ENCODE assay signal across 9 cellular contexts in the genomic region with DNA sequence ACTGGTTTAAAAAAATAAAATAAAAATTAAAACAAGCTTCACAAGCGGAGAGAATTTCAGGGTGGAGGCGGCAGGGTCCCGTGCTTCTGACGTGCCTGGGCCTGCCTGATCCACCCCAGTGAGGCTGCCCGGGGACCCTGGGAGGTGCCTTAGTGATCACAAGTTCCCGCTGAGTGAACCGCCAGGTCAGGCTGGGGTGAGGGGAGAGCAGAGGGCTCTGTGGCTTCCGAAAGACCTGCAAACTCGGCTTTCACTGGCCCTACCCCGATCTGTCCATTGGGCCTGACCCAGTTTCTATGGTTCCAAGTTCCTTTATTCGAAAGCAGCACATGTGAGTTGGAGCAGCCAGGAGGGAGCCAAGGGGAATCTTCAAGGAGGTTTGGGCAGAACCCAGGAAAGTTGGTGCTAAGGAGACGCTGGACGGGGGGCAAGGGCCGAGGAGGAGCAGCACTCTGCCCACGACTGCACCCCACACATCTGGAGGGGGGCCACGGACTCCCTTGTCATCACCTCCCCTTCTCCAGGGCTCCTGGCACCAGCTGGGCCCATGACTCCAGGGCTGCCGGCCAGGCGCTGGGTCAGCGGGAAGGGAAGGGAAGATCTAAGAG. TPM values are rescaled to one million over a fixed set of nuclear protein-coding genes. Genes with fewer than 3 reads are reported as not detected.
DNase-seq lines count a peak whose midpoint lies in the region; ATAC-seq, FAIRE-seq and TF ChIP-seq lines count a peak whose summit lies in the region.
"Had no signal": no experiment of that assay in that cellular context is flagged by ENCODE, and none has a peak within 500 bp of the region (broad histone marks: within the 10 kb centered on the region; RNA-seq: fewer than 3 reads in every experiment).

No MANE protein-coding gene starts in this region.

- 48% methylated on average over 19 of the region's 19 CpGs for WGBS in HepG2 (ENCODE audit: low lambda C conversion rate)
- WGBS in stomach, 5 donors, result 53 to 66% (median 59%) methylated on average over 14 to 19 of the region's 19 CpGs

- DNase-seq in HepG2 (ENCODE audit: low spot score) (no peak), stomach (peak; percentile 38), mesenteric fat pad (ENCODE audit: low spot score) (no peak)
- DNase-seq in activated CD4-positive, alpha-beta T cell treated with anti-CD3 and anti-CD28 coated beads for 4 hours, result no peak
- no peak for DNase-seq in activated T-cell treated with anti-CD3 and anti-CD28 coated beads, Interleukin-2, amount 50 U/mL, for 1 hour

- H3K4me1 ChIP-seq in HUES48 (ENCODE audit: control insufficient read depth, insufficient read depth, low read length) (peaks cover 25% of the 10 kb centered on the region), HepG2 (ENCODE audit: insufficient read depth, low read length) (peaks cover 33% of the 10 kb centered on the region), stomach (peaks cover 65 to 92% (median 74%) of the 10 kb centered on the region in 4 donors)

- in situ Hi-C loops in HepG2 (cut with HindIII; ENCODE audit: extremely low pct_ligation_motif_present, low pct_unique_long_range_greater_than_20kb), result loop anchor here (5.0 kb wide), 1 partner anchor 292 kb away; no protein-coding TSS in a partner anchor

- POLR2A ChIA-PET in HepG2 (lab: Yijun Ruan, JAX), result interaction anchor here (0.8 to 1.9 kb wide), 5 partner anchors 12 to 83 kb away, joined by 3 to 5 read pairs (median 3); a partner anchor contains a TSS

- CTCF ChIA-PET in HepG2 (lab: Yijun Ruan, JAX; ENCODE audit: low intra/inter-chr PET ratio, low total read pairs), result interaction anchor here (1.5 to 1.9 kb wide), 2 partner anchors 72 to 292 kb away, joined by 6 to 11 read pairs; no protein-coding TSS in a partner anchor

- H3K27ac Mint-ChIP-seq in dendritic cell treated with granulocyte-macrophage colony-stimulating factor and Interleukin-4, amounts not matched to agents 40 ng/mL and 50 ng/mL, for 4 days, result peak overlapping the region; percentile 89

- no peak overlapping the region for H3K4me2 ChIP-seq in HepG2 (ENCODE audit: low read depth, low read length)

- TF ChIP-seq POLR2A in HepG2 (IDR thresholded peaks at IDR 0.05; ENCODE audit: insufficient read depth in 1 of 2, low read depth in 2 of 2, low read length in 2 of 2), result no peak
- no peak for TF ChIP-seq POLR2A in stomach (IDR thresholded peaks at IDR 0.05)

- H3K4me3 ChIP-seq in HUES48 (ENCODE audit: low read depth, low read length) (no peak overlapping the region), HepG2 (replicated peaks in 1 of 3; ENCODE audit: insufficient read depth in 1 of 3, low read depth in 2 of 3, low read length in 3 of 3) (no peak overlapping the region), stomach (no peak overlapping the region)

- H3K36me3 ChIP-seq in HUES48 (ENCODE audit: control insufficient read depth, insufficient read depth, low read length) (peaks cover 26% of the 10 kb centered on the region), HepG2 (replicated peaks in 1 of 2; ENCODE audit: control insufficient read depth in 1 of 2, insufficient read depth in 2 of 2, low read length in 2 of 2) (no peaks in the 10 kb centered on the region), stomach (peaks cover 28 to 29% (median 28%) of the 10 kb centered on the region in 4 donors)

- peaks cover 29% of the 10 kb centered on the region for H3K36me3 Mint-ChIP-seq in dendritic cell treated with granulocyte-macrophage colony-stimulating factor and Interleukin-4, amounts not matched to agents 40 ng/mL and 50 ng/mL, for 4 days (ENCODE audit: low read depth)

- no peaks in the 10 kb centered on the region for H3K27me3 Mint-ChIP-seq in dendritic cell treated with granulocyte-macrophage colony-stimulating factor and Interleukin-4, amounts not matched to agents 40 ng/mL and 50 ng/mL, for 4 days

- H3K4me1 Mint-ChIP-seq in dendritic cell treated with granulocyte-macrophage colony-stimulating factor and Interleukin-4, amounts not matched to agents 40 ng/mL and 50 ng/mL, for 4 days (ENCODE audit: low read depth), result peaks cover 85% of the 10 kb centered on the region

- H3K9ac ChIP-seq in HUES48 (ENCODE audit: low read depth, low read length) (peak overlapping the region; percentile 31; the same call in 1 of the 2 replicates), HepG2 (ENCODE audit: insufficient read depth, low read depth, low read length) (no peak overlapping the region)

- TF ChIP-seq RAD21 in HepG2 (CRISPR knock-in tag; IDR thresholded peaks at IDR 0.05), result no peak

- H3K27ac ChIP-seq in HUES48 (ENCODE audit: low read depth, low read length) (no peak overlapping the region), HepG2 (ENCODE audit: extremely low read length, insufficient read depth, low read length) (no peak overlapping the region), stomach (peak overlapping the region; percentile 66 to 90 (median 88))

- H3K79me2 ChIP-seq in HepG2 (ENCODE audit: insufficient read depth, low read length), result no peaks in the 10 kb centered on the region

- H3K9me3 Mint-ChIP-seq in dendritic cell treated with granulocyte-macrophage colony-stimulating factor and Interleukin-4, amounts not matched to agents 40 ng/mL and 50 ng/mL, for 4 days, result no peaks in the 10 kb centered on the region
- H3K9me3 Mint-ChIP-seq: central memory CD8-positive, alpha-beta T cell had no signal

- intact Hi-C loops in dendritic cell treated with granulocyte-macrophage colony-stimulating factor and Interleukin-4, amounts not matched to agents 40 ng/mL and 50 ng/mL, for 4 days (cut with micrococcal nuclease), result no loop called here
- intact Hi-C loops in HepG2 (cut with micrococcal nuclease; ENCODE audit: unreplicated experiment) (no loop called here), stomach (cut with DNase I; ENCODE audit: low total_unique reads) (loop anchor here (10.0 kb wide), 1 partner anchor 295 kb away; no protein-coding TSS in a partner anchor)

- TF ChIP-seq CTCF in HepG2 (CRISPR knock-in tag; IDR thresholded peaks at IDR 0.05) (no peak), stomach (IDR thresholded peaks at IDR 0.05) (no peak)

- no peak overlapping the region for H3K4me3 Mint-ChIP-seq in dendritic cell treated with granulocyte-macrophage colony-stimulating factor and Interleukin-4, amounts not matched to agents 40 ng/mL and 50 ng/mL, for 4 days
- H3K4me3 Mint-ChIP-seq: central memory CD8-positive, alpha-beta T cell had no signal

- H2AFZ ChIP-seq in HepG2 (ENCODE audit: low read length), result no peak overlapping the region

- TF ChIP-seq EP300 in HepG2 (IDR thresholded peaks at IDR 0.05; ENCODE audit: low read depth in 2 of 2, low read length in 2 of 2) (no peak), HepG2 (CRISPR knock-in tag; IDR thresholded peaks at IDR 0.05; ENCODE audit: borderline replicate concordance) (no peak), stomach (IDR thresholded peaks at IDR 0.05) (no peak)

- ATAC-seq in HepG2, result no peak
- ATAC-seq in HG03571 (IDR thresholded peaks at IDR 0.05; ENCODE audit: unreplicated experiment), result no peak

- H3K27me3 ChIP-seq in HUES48 (ENCODE audit: control insufficient read depth, insufficient read depth, low read length), result no peaks in the 10 kb centered on the region
- H3K27me3 ChIP-seq in HepG2 (ENCODE audit: control insufficient read depth in 1 of 2, insufficient read depth in 2 of 2, low read length in 2 of 2), result peaks cover 7 to 45% of the 10 kb centered on the region in 2 experiments; a peak in 4 of 5 replicates
- H3K27me3 ChIP-seq in stomach, result no peaks in the 10 kb centered on the region

- no TSS peak for BruUV-seq in HepG2 (replicated peaks; lab: Mats Ljungman, UMichigan)

- H3K9me3 ChIP-seq in HUES48 (ENCODE audit: control insufficient read depth, insufficient read depth, low read length) (no peaks in the 10 kb centered on the region), HepG2 (ENCODE audit: low read length) (no peaks in the 10 kb centered on the region), stomach (no peaks in the 10 kb centered on the region)

- no peak for FAIRE-seq in HepG2 (lab: Jason Lieb, UNC)

- no peaks in the 10 kb centered on the region for H4K20me1 ChIP-seq in HepG2 (ENCODE audit: insufficient read depth, low read length)

RNA-seq across cellular contexts. Expression of a gene that starts 12.9 kb away (rescaled TPM):
- total RNA-seq in HepG2 (2016; rRNA removed; fragmentation: Illumina TruSeq; extraction: Trizol) (1.6 and 5.2 TPM in 2 replicates), stomach (100 to 1,000 TPM in 1 of 5 donors, 10 to 100 TPM in 4; 20.5 to 104 (median 46.7) TPM), mesenteric fat pad (273 TPM)
- 0.20 and 0.44 TPM in 2 replicates for total RNA-seq in HepG2 (2016; cell fraction: cytosol; rRNA removed; fragmentation: Illumina TruSeq; extraction: Trizol; ENCODE audit: low read depth)
- 2.1 and 5.2 TPM in 2 replicates for total RNA-seq in HepG2 (2016; cell fraction: insoluble cytoplasmic fraction; rRNA removed; fragmentation: Illumina TruSeq; extraction: Trizol)
- total RNA-seq in HepG2 (2016; cell fraction: membrane; rRNA removed; fragmentation: Illumina TruSeq; extraction: Trizol), result 0.71 and 0.79 TPM in 2 replicates
- 4.6 and 5.5 TPM in 2 replicates for total RNA-seq in HepG2 (2016; cell fraction: nucleus; rRNA removed; fragmentation: Illumina TruSeq; extraction: Trizol)
- polyA plus RNA-seq in HepG2 (2011; rRNA removed) (9.8 and 11.3 TPM in 2 replicates), stomach (10 to 100 TPM; 14.7 to 59.1 (median 29.6) TPM)
- 5.8 and 6.5 TPM in 2 replicates for polyA plus RNA-seq in HepG2 (2011; cell fraction: cytosol; rRNA removed)
- polyA plus RNA-seq in HepG2 (2011; cell fraction: nucleus; rRNA removed), result 25.6 and 29.7 TPM in 2 replicates
- polyA plus RNA-seq in HepG2 (2012), result 4.8 and 11.1 TPM in 2 replicates
- 0.14 and 0.26 TPM in 2 replicates for polyA plus RNA-seq in HepG2 (2016; cell fraction: cytosol; fragmentation: Illumina TruSeq; extraction: Trizol; ENCODE audit: low read depth)
- 1.7 and 2.1 TPM in 2 replicates for polyA plus RNA-seq in HepG2 (2016; cell fraction: insoluble cytoplasmic fraction; fragmentation: Illumina TruSeq; extraction: Trizol; ENCODE audit: low read depth)
- 0.27 and 0.44 TPM in 2 replicates for polyA plus RNA-seq in HepG2 (2016; cell fraction: membrane; fragmentation: Illumina TruSeq; extraction: Trizol; ENCODE audit: low read depth)
- 9.4 and 10.2 TPM in 2 replicates for polyA plus RNA-seq in HepG2 (2016; cell fraction: nucleus; fragmentation: Illumina TruSeq; extraction: Trizol; ENCODE audit: insufficient read depth, low read depth)
- 1.4 and 12.3 TPM in 2 replicates for polyA minus RNA-seq in HepG2 (2011; rRNA and poly(A)+ RNA removed; ENCODE audit: low replicate concordance)
- 2.5 and 3.8 TPM in 2 replicates for polyA minus RNA-seq in HepG2 (2011; cell fraction: cytosol; rRNA and poly(A)+ RNA removed)
- polyA minus RNA-seq in HepG2 (2011; cell fraction: nucleus; rRNA and poly(A)+ RNA removed), result 4.5 and 4.8 TPM in 2 replicates

RNA-seq across cellular contexts. Expression of a gene that starts 19.6 kb away (rescaled TPM):
- 329 and 420 TPM in 2 replicates for total RNA-seq in HepG2 (2016; rRNA removed; fragmentation: Illumina TruSeq; extraction: Trizol)
- total RNA-seq in HepG2 (2016; cell fraction: cytosol; rRNA removed; fragmentation: Illumina TruSeq; extraction: Trizol; ENCODE audit: low read depth), result 142 and 155 TPM in 2 replicates
- total RNA-seq in HepG2 (2016; cell fraction: insoluble cytoplasmic fraction; rRNA removed; fragmentation: Illumina TruSeq; extraction: Trizol), result 341 and 464 TPM in 2 replicates
- 156 and 160 TPM in 2 replicates for total RNA-seq in HepG2 (2016; cell fraction: membrane; rRNA removed; fragmentation: Illumina TruSeq; extraction: Trizol)
- 109 and 136 TPM in 2 replicates for total RNA-seq in HepG2 (2016; cell fraction: nucleus; rRNA removed; fragmentation: Illumina TruSeq; extraction: Trizol)
- polyA plus RNA-seq in HepG2 (2011; rRNA removed), result 118 and 123 TPM in 2 replicates
- polyA plus RNA-seq in HepG2 (2011; cell fraction: cytosol; rRNA removed), result 96.8 and 121 TPM in 2 replicates
- polyA plus RNA-seq in HepG2 (2011; cell fraction: nucleus; rRNA removed), result 57.8 and 65.3 TPM in 2 replicates
- 191 and 236 TPM in 2 replicates for polyA plus RNA-seq in HepG2 (2012)
- 177 and 226 TPM in 2 replicates for polyA plus RNA-seq in HepG2 (2016; cell fraction: cytosol; fragmentation: Illumina TruSeq; extraction: Trizol; ENCODE audit: low read depth)
- polyA plus RNA-seq in HepG2 (2016; cell fraction: insoluble cytoplasmic fraction; fragmentation: Illumina TruSeq; extraction: Trizol; ENCODE audit: low read depth), result 443 and 518 TPM in 2 replicates
- polyA plus RNA-seq in HepG2 (2016; cell fraction: membrane; fragmentation: Illumina TruSeq; extraction: Trizol; ENCODE audit: low read depth), result 154 and 175 TPM in 2 replicates
- 256 and 271 TPM in 2 replicates for polyA plus RNA-seq in HepG2 (2016; cell fraction: nucleus; fragmentation: Illumina TruSeq; extraction: Trizol; ENCODE audit: insufficient read depth, low read depth)
- polyA minus RNA-seq in HepG2 (2011; rRNA and poly(A)+ RNA removed; ENCODE audit: low replicate concordance), result 17.7 and 30.4 TPM in 2 replicates
- polyA minus RNA-seq in HepG2 (2011; cell fraction: cytosol; rRNA and poly(A)+ RNA removed), result 72.9 and 76.8 TPM in 2 replicates
- 33.7 and 36.6 TPM in 2 replicates for polyA minus RNA-seq in HepG2 (2011; cell fraction: nucleus; rRNA and poly(A)+ RNA removed)
- total RNA-seq in stomach, result 100 to 1,000 TPM in 2 of 5 donors, 10 to 100 TPM in 2, not detected in 1; 25.2 to 194 (median 110) TPM
- 100 to 1,000 TPM; 134 to 181 (median 156) TPM for polyA plus RNA-seq in stomach
- 54.0 TPM for total RNA-seq in mesenteric fat pad

RNA-seq across cellular contexts. Expression of a gene that starts 22.2 kb away (rescaled TPM):
- total RNA-seq in HepG2 (2016; rRNA removed; fragmentation: Illumina TruSeq; extraction: Trizol) (8.6 and 16.9 TPM in 2 replicates), stomach (100 to 1,000 TPM in 3 of 5 donors, 10 to 100 TPM in 2; 37.1 to 277 (median 112) TPM), mesenteric fat pad (113 TPM)
- 4.6 and 5.4 TPM in 2 replicates for total RNA-seq in HepG2 (2016; cell fraction: cytosol; rRNA removed; fragmentation: Illumina TruSeq; extraction: Trizol; ENCODE audit: low read depth)
- total RNA-seq in HepG2 (2016; cell fraction: insoluble cytoplasmic fraction; rRNA removed; fragmentation: Illumina TruSeq; extraction: Trizol), result 8.2 and 17.2 TPM in 2 replicates
- 13.8 and 15.6 TPM in 2 replicates for total RNA-seq in HepG2 (2016; cell fraction: membrane; rRNA removed; fragmentation: Illumina TruSeq; extraction: Trizol)
- total RNA-seq in HepG2 (2016; cell fraction: nucleus; rRNA removed; fragmentation: Illumina TruSeq; extraction: Trizol), result 15.9 and 21.6 TPM in 2 replicates
- polyA plus RNA-seq in HepG2 (2011; rRNA removed) (45.2 and 80.6 TPM in 2 replicates), stomach (10 to 100 TPM; 25.1 to 47.3 (median 26.9) TPM)
- polyA plus RNA-seq in HepG2 (2011; cell fraction: cytosol; rRNA removed), result 49.4 and 54.8 TPM in 2 replicates
- polyA plus RNA-seq in HepG2 (2011; cell fraction: nucleus; rRNA removed), result 70.7 and 85.9 TPM in 2 replicates
- 45.8 and 84.6 TPM in 2 replicates for polyA plus RNA-seq in HepG2 (2012)
- polyA plus RNA-seq in HepG2 (2016; cell fraction: cytosol; fragmentation: Illumina TruSeq; extraction: Trizol; ENCODE audit: low read depth), result 6.5 and 7.4 TPM in 2 replicates
- polyA plus RNA-seq in HepG2 (2016; cell fraction: insoluble cytoplasmic fraction; fragmentation: Illumina TruSeq; extraction: Trizol; ENCODE audit: low read depth), result 8.2 and 10.9 TPM in 2 replicates
- 11.6 and 13.0 TPM in 2 replicates for polyA plus RNA-seq in HepG2 (2016; cell fraction: membrane; fragmentation: Illumina TruSeq; extraction: Trizol; ENCODE audit: low read depth)
- polyA plus RNA-seq in HepG2 (2016; cell fraction: nucleus; fragmentation: Illumina TruSeq; extraction: Trizol; ENCODE audit: insufficient read depth, low read depth), result 22.9 and 23.5 TPM in 2 replicates
- polyA minus RNA-seq in HepG2 (2011; rRNA and poly(A)+ RNA removed; ENCODE audit: low replicate concordance), result 73.0 and 241 TPM in 2 replicates
- 55.0 and 77.3 TPM in 2 replicates for polyA minus RNA-seq in HepG2 (2011; cell fraction: cytosol; rRNA and poly(A)+ RNA removed)
- polyA minus RNA-seq in HepG2 (2011; cell fraction: nucleus; rRNA and poly(A)+ RNA removed), result 23.4 and 37.7 TPM in 2 replicates

RNA-seq across cellular contexts. Expression of a gene that starts 33.7 kb away (rescaled TPM):
- not detected in 2 replicates for total RNA-seq in HepG2 (2016; rRNA removed; fragmentation: Illumina TruSeq; extraction: Trizol)
- total RNA-seq in HepG2 (2016; cell fraction: cytosol; rRNA removed; fragmentation: Illumina TruSeq; extraction: Trizol; ENCODE audit: low read depth), result not detected in 2 replicates
- not detected in 2 replicates for total RNA-seq in HepG2 (2016; cell fraction: insoluble cytoplasmic fraction; rRNA removed; fragmentation: Illumina TruSeq; extraction: Trizol)
- not detected in 2 replicates for total RNA-seq in HepG2 (2016; cell fraction: membrane; rRNA removed; fragmentation: Illumina TruSeq; extraction: Trizol)
- not detected in 2 replicates for total RNA-seq in HepG2 (2016; cell fraction: nucleus; rRNA removed; fragmentation: Illumina TruSeq; extraction: Trizol)
- polyA plus RNA-seq in HepG2 (2011; rRNA removed), result 0.20 and 0.31 TPM in 2 replicates
- 0.04 and 0.05 TPM in 2 replicates for polyA plus RNA-seq in HepG2 (2011; cell fraction: cytosol; rRNA removed)
- 1.1 and 1.9 TPM in 2 replicates for polyA plus RNA-seq in HepG2 (2011; cell fraction: nucleus; rRNA removed)
- polyA plus RNA-seq in HepG2 (2012), result 0.21 and 0.67 TPM in 2 replicates
- polyA plus RNA-seq in HepG2 (2016; cell fraction: cytosol; fragmentation: Illumina TruSeq; extraction: Trizol; ENCODE audit: low read depth), result not detected in 2 replicates
- polyA plus RNA-seq in HepG2 (2016; cell fraction: insoluble cytoplasmic fraction; fragmentation: Illumina TruSeq; extraction: Trizol; ENCODE audit: low read depth), result not detected in 2 replicates
- polyA plus RNA-seq in HepG2 (2016; cell fraction: membrane; fragmentation: Illumina TruSeq; extraction: Trizol; ENCODE audit: low read depth), result not detected in 2 replicates
- not detected in 2 replicates for polyA plus RNA-seq in HepG2 (2016; cell fraction: nucleus; fragmentation: Illumina TruSeq; extraction: Trizol; ENCODE audit: insufficient read depth, low read depth)
- polyA minus RNA-seq in HepG2 (2011; rRNA and poly(A)+ RNA removed; ENCODE audit: low replicate concordance), result 0.26 and 0.30 TPM in 2 replicates
- polyA minus RNA-seq in HepG2 (2011; cell fraction: cytosol; rRNA and poly(A)+ RNA removed), result not detected in 2 replicates
- polyA minus RNA-seq in HepG2 (2011; cell fraction: nucleus; rRNA and poly(A)+ RNA removed), result 0.25 and 0.90 TPM in 2 replicates
- total RNA-seq in stomach, result 1 to 10 TPM in 1 of 5 donors, under 1 TPM in 2, not detected in 2; 0.45 to 1.1 (median 0.87) TPM
- 1 to 10 TPM in 1 of 3 donors, under 1 TPM in 1, not detected in 1; 0.12 to 1.2 TPM for polyA plus RNA-seq in stomach
- total RNA-seq in mesenteric fat pad, result 0.39 TPM

RNA-seq across cellular contexts. Expression of a gene that starts 34.1 kb away (rescaled TPM):
- total RNA-seq in HepG2 (2016; rRNA removed; fragmentation: Illumina TruSeq; extraction: Trizol), result 0.07 and 0.13 TPM in 2 replicates
- total RNA-seq in HepG2 (2016; cell fraction: cytosol; rRNA removed; fragmentation: Illumina TruSeq; extraction: Trizol; ENCODE audit: low read depth), result not detected in 2 replicates
- total RNA-seq in HepG2 (2016; cell fraction: insoluble cytoplasmic fraction; rRNA removed; fragmentation: Illumina TruSeq; extraction: Trizol), result 0.17 TPM in 1 of 2 replicates, not detected in the other
- total RNA-seq in HepG2 (2016; cell fraction: membrane; rRNA removed; fragmentation: Illumina TruSeq; extraction: Trizol), result 0.10 and 0.15 TPM in 2 replicates
- total RNA-seq in HepG2 (2016; cell fraction: nucleus; rRNA removed; fragmentation: Illumina TruSeq; extraction: Trizol), result 0.38 TPM in 1 of 2 replicates, not detected in the other
- polyA plus RNA-seq in HepG2 (2011; rRNA removed), result 0.63 and 1.1 TPM in 2 replicates
- 0.94 and 1.3 TPM in 2 replicates for polyA plus RNA-seq in HepG2 (2011; cell fraction: cytosol; rRNA removed)
- 2.3 and 2.5 TPM in 2 replicates for polyA plus RNA-seq in HepG2 (2011; cell fraction: nucleus; rRNA removed)
- 1.3 and 1.7 TPM in 2 replicates for polyA plus RNA-seq in HepG2 (2012)
- polyA plus RNA-seq in HepG2 (2016; cell fraction: cytosol; fragmentation: Illumina TruSeq; extraction: Trizol; ENCODE audit: low read depth), result not detected in 2 replicates
- polyA plus RNA-seq in HepG2 (2016; cell fraction: insoluble cytoplasmic fraction; fragmentation: Illumina TruSeq; extraction: Trizol; ENCODE audit: low read depth), result 0.19 and 0.40 TPM in 2 replicates
- polyA plus RNA-seq in HepG2 (2016; cell fraction: membrane; fragmentation: Illumina TruSeq; extraction: Trizol; ENCODE audit: low read depth), result 0.23 and 0.27 TPM in 2 replicates
- not detected in 2 replicates for polyA plus RNA-seq in HepG2 (2016; cell fraction: nucleus; fragmentation: Illumina TruSeq; extraction: Trizol; ENCODE audit: insufficient read depth, low read depth)
- polyA minus RNA-seq in HepG2 (2011; rRNA and poly(A)+ RNA removed; ENCODE audit: low replicate concordance), result 1.2 and 3.2 TPM in 2 replicates
- polyA minus RNA-seq in HepG2 (2011; cell fraction: cytosol; rRNA and poly(A)+ RNA removed), result 0.44 TPM in 1 of 2 replicates, not detected in the other
- 0.50 and 0.90 TPM in 2 replicates for polyA minus RNA-seq in HepG2 (2011; cell fraction: nucleus; rRNA and poly(A)+ RNA removed)
- 10 to 100 TPM in 2 of 5 donors, 1 to 10 TPM in 1, not detected in 2; 7.6 to 29.4 (median 10.5) TPM for total RNA-seq in stomach
- 1 to 10 TPM; 3.1 to 8.6 (median 3.2) TPM for polyA plus RNA-seq in stomach
- total RNA-seq in mesenteric fat pad, result 25.5 TPM

Comparison
In these comparisons a context has a peak if more than half of its experiments do, and no peak if none do; other contexts are left out.
1. H3K27ac ChIP-seq: peak in stomach (5 of 5); none in HUES48 (single experiment) and HepG2 (single experiment).